8 cellular contexts compared by ENCODE assay signal in genomic region chr1:160193091-160193819, GRCh38. TPM values are rescaled to one million over a fixed set of nuclear protein-coding genes. Genes with fewer than 3 reads are reported as not detected.
A peak's percentile ranks its signal among the peaks of the same experiment; 100 is the strongest.
DNase-seq lines count a peak whose midpoint lies in the region; ATAC-seq and TF ChIP-seq lines count a peak whose summit lies in the region.

No MANE protein-coding gene starts in this region.

- no peaks in the 10 kb centered on the region for H3K4me1 ChIP-seq in foreskin keratinocyte

- no peak overlapping the region for H3K4me3 Mint-ChIP-seq in neural crest cell
- H3K4me3 Mint-ChIP-seq in stimulated activated naive CD8-positive, alpha-beta T cell treated with anti-CD3 and anti-CD28 coated beads, Interleukin-15, amount 100 ng/mL, for 72 hours: no peak overlapping the region

- H3K4me3 ChIP-seq in MG63: no peak overlapping the region

- H3K4me1 Mint-ChIP-seq in neural crest cell: peaks cover 10% of the 10 kb centered on the region
- no peaks in the 10 kb centered on the region for H3K4me1 Mint-ChIP-seq in stimulated activated naive CD8-positive, alpha-beta T cell treated with anti-CD3 and anti-CD28 coated beads, Interleukin-15, amount 100 ng/mL, for 72 hours

- peak; percentile 97 for TF ChIP-seq CTCF in foreskin keratinocyte (conservative IDR thresholded peaks at IDR 0.05)
- peak; percentile 92 for TF ChIP-seq CTCF in neural crest cell (conservative IDR thresholded peaks at IDR 0.05)

- no peak overlapping the region for H3K27ac Mint-ChIP-seq in neural crest cell (ENCODE audit: unreplicated experiment)
- H3K27ac Mint-ChIP-seq in stimulated activated naive CD8-positive, alpha-beta T cell treated with anti-CD3 and anti-CD28 coated beads, Interleukin-15, amount 100 ng/mL, for 72 hours: no peak overlapping the region

- H3K27me3 Mint-ChIP-seq in neural crest cell (ENCODE audit: low read depth): no peaks in the 10 kb centered on the region
- H3K27me3 Mint-ChIP-seq in stimulated activated naive CD8-positive, alpha-beta T cell treated with anti-CD3 and anti-CD28 coated beads, Interleukin-15, amount 100 ng/mL, for 72 hours: no peaks in the 10 kb centered on the region

- ATAC-seq in GM19035 (IDR thresholded peaks at IDR 0.05; ENCODE audit: unreplicated experiment) (peak; percentile 58), foreskin keratinocyte (peak; percentile 80)
- peak; percentile 68 for ATAC-seq in stimulated activated naive CD8-positive, alpha-beta T cell treated with anti-CD3 and anti-CD28 coated beads, Interleukin-15, amount 100 ng/mL, for 72 hours

- DNase-seq in AG08395 (ENCODE audit: low spot score) (peak; percentile 86), MG63 (peak; percentile 75), SHP77 (lab: John Stamatoyannopoulos, UW) (peak; percentile 44 to 76), foreskin keratinocyte (peak; percentile 24 to 57), neural crest cell (ENCODE audit: low read depth, low spot score) (peak; percentile 98)
- DNase-seq in activated effector memory CD4-positive, alpha-beta T cell treated with Interleukin-2 at 50 U/mL for 16 hours: peak; percentile 62
- DNase-seq in stimulated activated naive CD8-positive, alpha-beta T cell treated with anti-CD3 and anti-CD28 coated beads, Interleukin-15, amount 100 ng/mL, for 72 hours: peak; percentile 75 to 78

- H3K9me3 ChIP-seq in MG63: no peaks in the 10 kb centered on the region

- H3K9me3 Mint-ChIP-seq in neural crest cell: no peaks in the 10 kb centered on the region
- no peaks in the 10 kb centered on the region for H3K9me3 Mint-ChIP-seq in stimulated activated naive CD8-positive, alpha-beta T cell treated with anti-CD3 and anti-CD28 coated beads, Interleukin-15, amount 100 ng/mL, for 72 hours

- H3K36me3 Mint-ChIP-seq in neural crest cell (ENCODE audit: low read depth): no peaks in the 10 kb centered on the region

- no peak overlapping the region for H3K27ac ChIP-seq in foreskin keratinocyte

- H3K27me3 ChIP-seq in MG63 (no peaks in the 10 kb centered on the region), foreskin keratinocyte (peaks cover 10% of the 10 kb centered on the region)

- no peaks in the 10 kb centered on the region for H3K36me3 ChIP-seq in MG63

RNA-seq across cellular contexts. Expression of gene CASQ1, which starts 2.9 kb away (rescaled TPM):
- not detected in 2 replicates for total RNA-seq in MG63 (2014; rRNA removed; shearing (Covaris generic); ENCODE audit: low replicate concordance)
- total RNA-seq in foreskin keratinocyte (not detected in 2 replicates), neural crest cell (0.16 and 0.26 TPM in 2 replicates)
- polyA plus RNA-seq in foreskin keratinocyte: not detected in 2 replicates

RNA-seq across cellular contexts. Expression of gene PEA15, which starts 11.9 kb away (rescaled TPM):
- total RNA-seq in MG63 (2014; rRNA removed; shearing (Covaris generic); ENCODE audit: low replicate concordance): 243 and 355 TPM in 2 replicates
- total RNA-seq in foreskin keratinocyte (167 and 176 TPM in 2 replicates), neural crest cell (113 and 117 TPM in 2 replicates)
- polyA plus RNA-seq in foreskin keratinocyte: 165 and 172 TPM in 2 replicates

RNA-seq across cellular contexts. Expression of gene ATP1A4, which starts 41.9 kb away (rescaled TPM):
- total RNA-seq in MG63 (2014; rRNA removed; shearing (Covaris generic); ENCODE audit: low replicate concordance): not detected in 2 replicates
- total RNA-seq in foreskin keratinocyte (not detected in 2 replicates), neural crest cell (0.20 and 0.35 TPM in 2 replicates)
- polyA plus RNA-seq in foreskin keratinocyte: not detected in 2 replicates

Comparison
In these comparisons a context has a peak if more than half of its experiments do, and no peak if none do; other contexts are left out.
1. DNase-seq: peak in every context shown above with its lines; median percentile 98 in neural crest cell; 86 in AG08395; 76 in stimulated activated naive CD8-positive, alpha-beta T cell treated with anti-CD3 and anti-CD28 coated beads, Interleukin-15, amount 100 ng/mL, for 72 hours; 75 in MG63; 62 in activated effector memory CD4-positive, alpha-beta T cell treated with Interleukin-2 at 50 U/mL for 16 hours; 60 in SHP77; 40 in foreskin keratinocyte.